8 cellular contexts compared by ENCODE assay signal in genomic region chr20:53707341-53708102, GRCh38.
A peak's percentile ranks its signal among the peaks of the same experiment; 100 is the strongest.
DNase-seq lines count a peak whose midpoint lies in the region; ATAC-seq and TF ChIP-seq lines count a peak whose summit lies in the region.

No MANE protein-coding gene starts in this region.

- peaks cover 28 to 35% of the 10 kb centered on the region in 2 donors for H3K4me1 Mint-ChIP-seq in effector memory CD8-positive, alpha-beta T cell (ENCODE audit: low read depth in 2 of 2)

- TF ChIP-seq CTCF in OCI-LY1 (IDR thresholded peaks at IDR 0.05; ENCODE audit: low read length) (no peak), smooth muscle cell (IDR thresholded peaks at IDR 0.05; ENCODE audit: borderline replicate concordance, insufficient read depth, poor library complexity, severe bottlenecking) (no peak), testis (IDR thresholded peaks at IDR 0.05) (no peak)

- DNase-seq in effector memory CD8-positive, alpha-beta T cell, result no peak
- no peak for DNase-seq in smooth muscle cell (lab: John Stamatoyannopoulos, UW; ENCODE audit: unreplicated experiment)
- no peak for DNase-seq in testis
- DNase-seq in ureter (ENCODE audit: low spot score), result no peak
- DNase-seq in NCI-H1092 (lab: John Stamatoyannopoulos, UW), result no peak

- H3F3A ChIP-seq in OCI-LY1 (ENCODE audit: insufficient read depth, low read length) (peaks cover 6% of the 10 kb centered on the region; the same call in 1 of the 2 replicates), smooth muscle cell (ENCODE audit: low read depth) (peaks cover 27% of the 10 kb centered on the region)

- H3K4me3 ChIP-seq in OCI-LY1 (ENCODE audit: low read depth, low read length, poor library complexity, severe bottlenecking) (peak overlapping the region; percentile 26), smooth muscle cell (no peak overlapping the region), testis (no peak overlapping the region)

- no peaks in the 10 kb centered on the region for H3K79me2 ChIP-seq in OCI-LY1 (ENCODE audit: insufficient read depth, low read length)
- H3K79me2 ChIP-seq in smooth muscle cell (ENCODE audit: low read depth), result no peaks in the 10 kb centered on the region

- H2AFZ ChIP-seq in OCI-LY1 (ENCODE audit: low read length) (no peak overlapping the region), smooth muscle cell (ENCODE audit: low read depth) (no peak overlapping the region)

- no peaks in the 10 kb centered on the region for H4K20me1 ChIP-seq in OCI-LY1 (ENCODE audit: insufficient read depth, low read length)
- H4K20me1 ChIP-seq in smooth muscle cell (ENCODE audit: low read depth), result no peaks in the 10 kb centered on the region

- H3K27me3 Mint-ChIP-seq in effector memory CD8-positive, alpha-beta T cell, result no peaks in the 10 kb centered on the region

- no peaks in the 10 kb centered on the region for H3K9me2 ChIP-seq in OCI-LY1 (ENCODE audit: low read depth, low read length)

- H3K9ac ChIP-seq in OCI-LY1 (ENCODE audit: low read length) (peak overlapping the region; percentile 48), smooth muscle cell (ENCODE audit: low read depth) (peak overlapping the region; percentile 64)

- no peaks in the 10 kb centered on the region for H3K9me3 Mint-ChIP-seq in effector memory CD8-positive, alpha-beta T cell

- H3K27ac ChIP-seq in OCI-LY1 (ENCODE audit: low read depth, low read length, poor library complexity, severe bottlenecking), result peak overlapping the region; percentile 98
- peak overlapping the region; percentile 92 for H3K27ac ChIP-seq in smooth muscle cell (ENCODE audit: low read depth)
- peak overlapping the region in 1 of 2 donors; percentile 32 for H3K27ac ChIP-seq in testis

- ATAC-seq in GM18519 (IDR thresholded peaks at IDR 0.05; ENCODE audit: low FRiP score, unreplicated experiment) (peak; percentile 26), HG02763 (IDR thresholded peaks at IDR 0.05; ENCODE audit: unreplicated experiment) (peak; percentile 33)
- no peak for ATAC-seq in effector memory CD8-positive, alpha-beta T cell (replicated peaks)

- H3K36me3 ChIP-seq in OCI-LY1 (ENCODE audit: insufficient read depth, low read length) (no peaks in the 10 kb centered on the region), smooth muscle cell (ENCODE audit: low read depth) (no peaks in the 10 kb centered on the region), testis (ENCODE audit: low read depth, missing control alignments) (no peaks in the 10 kb centered on the region)

- peak overlapping the region; percentile 81 to 89 for H3K27ac Mint-ChIP-seq in effector memory CD8-positive, alpha-beta T cell

- peak overlapping the region; percentile 43 for H3K4me2 ChIP-seq in OCI-LY1 (ENCODE audit: low read length)
- H3K4me2 ChIP-seq in smooth muscle cell, result peak overlapping the region; percentile 68

- WGBS in smooth muscle cell (ENCODE audit: low lambda C conversion rate), result 68% methylated on average over 6 of the region's 6 CpGs
- WGBS in testis, 2 donors, result 59 to 60% methylated on average over 6 of the region's 6 CpGs

- H3K36me3 Mint-ChIP-seq in effector memory CD8-positive, alpha-beta T cell (ENCODE audit: insufficient read depth), result no peaks in the 10 kb centered on the region

- H3K4me1 ChIP-seq in OCI-LY1 (ENCODE audit: insufficient read depth, low read length, severe bottlenecking) (peaks cover 64% of the 10 kb centered on the region), smooth muscle cell (ENCODE audit: low read depth) (peaks cover 25% of the 10 kb centered on the region), testis (no peaks in the 10 kb centered on the region)

- no peak for TF ChIP-seq POLR2A in testis (IDR thresholded peaks at IDR 0.05)

- H3K4me3 Mint-ChIP-seq in effector memory CD8-positive, alpha-beta T cell, result peak overlapping the region; percentile 38 to 69

- H3K27me3 ChIP-seq in OCI-LY1 (ENCODE audit: insufficient read depth, low read length) (no peaks in the 10 kb centered on the region), smooth muscle cell (ENCODE audit: low read depth) (no peaks in the 10 kb centered on the region), testis (no peaks in the 10 kb centered on the region)

- H3K9me3 ChIP-seq in OCI-LY1 (ENCODE audit: low read length) (no peaks in the 10 kb centered on the region), smooth muscle cell (replicated peaks; ENCODE audit: low read depth) (no peaks in the 10 kb centered on the region), testis (no peaks in the 10 kb centered on the region)

- intact Hi-C loops in testis (cut with DNase I; ENCODE audit: low total_unique reads), result no loop called here
